In genomic region chr4:172998527-172999469, GRCh38 we compare ENCODE assay signal across 1 cellular context.
TF ChIP-seq lines count a peak whose summit lies in the region.

No MANE protein-coding gene starts in this region.

TF ChIP-seq in K562, 482 proteins besides CTCF, POLR2A, EP300 and RAD21 (continued from another document):
- TF ChIP-seq CREB1 (IDR thresholded peaks at IDR 0.05), result peak; percentile 73
- TF ChIP-seq CREB1 (CRISPR knock-in tag; IDR thresholded peaks at IDR 0.05), result peak; percentile 37; the same call in 1 of the 2 replicates
- no peak for TF ChIP-seq POU5F1 (IDR thresholded peaks at IDR 0.05; ENCODE audit: borderline replicate concordance, low read depth, low read length, partially characterized antibody)
- no peak for TF ChIP-seq RFX1 (IDR thresholded peaks at IDR 0.05)
- peak; percentile 78 for TF ChIP-seq MAX (CRISPR knock-in tag; IDR thresholded peaks at IDR 0.05)
- TF ChIP-seq ATF3 (IDR thresholded peaks at IDR 0.05), result peak; percentile 89
- 0 out of 2 replicates have a peak, but pooled peaks have one; percentile 37 for TF ChIP-seq ATF3 (CRISPR knock-in tag; conservative IDR thresholded peaks at IDR 0.05)
- TF ChIP-seq KLF1 (tag; IDR thresholded peaks at IDR 0.05), result no peak
- no peak for TF ChIP-seq HBP1 (CRISPR knock-in tag; IDR thresholded peaks at IDR 0.05)
- TF ChIP-seq HLTF (IDR thresholded peaks at IDR 0.05), result peak; percentile 83
- peak; percentile 88 for TF ChIP-seq MYC (IDR thresholded peaks at IDR 0.05; ENCODE audit: low read depth, low read length)
- no peak for TF ChIP-seq MYC (CRISPR knock-in tag; IDR thresholded peaks at IDR 0.05; ENCODE audit: borderline replicate concordance, low read depth)
- TF ChIP-seq U2AF2 (optimal IDR thresholded peaks at IDR 0.05; ENCODE audit: low read depth, low read length), result no peak
- peak; percentile 73; the same call in 1 of the 2 replicates for TF ChIP-seq RNF2 (IDR thresholded peaks at IDR 0.05)
- peak; percentile 86; the same call in 1 of the 2 replicates for TF ChIP-seq PHF21A (IDR thresholded peaks at IDR 0.05; ENCODE audit: borderline replicate concordance, low read depth)
- no peak for TF ChIP-seq ASH1L (IDR thresholded peaks at IDR 0.05; ENCODE audit: borderline replicate concordance, low read depth, partially characterized antibody)
- peak; percentile 46; the same call in 1 of the 2 replicates for TF ChIP-seq HES1 (IDR thresholded peaks at IDR 0.05; ENCODE audit: low read depth)
- peak in 1 of 2 experiments; percentile 40 for TF ChIP-seq AFF1 (IDR thresholded peaks at IDR 0.05; ENCODE audit: low read depth in 1 of 2, partially characterized antibody in 2 of 2)
- peak; percentile 93 for TF ChIP-seq STAT5A (IDR thresholded peaks at IDR 0.05; ENCODE audit: borderline replicate concordance, low read length)
- TF ChIP-seq ZNF184 (CRISPR knock-in tag; IDR thresholded peaks at IDR 0.05), result no peak
- no peak for TF ChIP-seq ZNF146 (CRISPR knock-in tag; IDR thresholded peaks at IDR 0.05; ENCODE audit: unreplicated experiment)
- TF ChIP-seq HDAC6 (IDR thresholded peaks at IDR 0.05; ENCODE audit: low read depth, low read length), result no peak
- no peak for TF ChIP-seq FOXP1 (CRISPR knock-in tag; IDR thresholded peaks at IDR 0.05)
- no peak for TF ChIP-seq EWSR1 (IDR thresholded peaks at IDR 0.05; ENCODE audit: borderline replicate concordance, low read depth, partially characterized antibody)
- TF ChIP-seq ZNF561 (CRISPR knock-in tag; conservative IDR thresholded peaks at IDR 0.05), result no peak
- TF ChIP-seq DEAF1 (CRISPR knock-in tag; IDR thresholded peaks at IDR 0.05), result no peak
- TF ChIP-seq ATF2 (CRISPR knock-in tag; IDR thresholded peaks at IDR 0.05), result no peak
- TF ChIP-seq LARP7 (IDR thresholded peaks at IDR 0.05), result peak; percentile 33; the same call in 1 of the 2 replicates
- TF ChIP-seq ZNF445 (CRISPR knock-in tag; IDR thresholded peaks at IDR 0.05; ENCODE audit: low read depth), result peak; percentile 48; the same call in 1 of the 2 replicates
- no peak for TF ChIP-seq ZNF668 (CRISPR knock-in tag; IDR thresholded peaks at IDR 0.05)
- no peak for TF ChIP-seq ZNF282 (CRISPR knock-in tag; IDR thresholded peaks at IDR 0.05)
- TF ChIP-seq HDAC8 (tag; IDR thresholded peaks at IDR 0.05), result no peak
- TF ChIP-seq MAZ (CRISPR knock-in tag; conservative IDR thresholded peaks at IDR 0.05 in 1 of 2, IDR thresholded peaks at IDR 0.05 in 1 of 2), result peak; percentile 77 to 90
- peak; percentile 11; the same call in 1 of the 2 replicates for TF ChIP-seq SMARCA5 (IDR thresholded peaks at IDR 0.05)
- TF ChIP-seq ZNF212 (CRISPR knock-in tag; IDR thresholded peaks at IDR 0.05), result no peak
- TF ChIP-seq ZNF239 (CRISPR knock-in tag; IDR thresholded peaks at IDR 0.05), result peak; percentile 68
- TF ChIP-seq ELF2 (CRISPR knock-in tag; IDR thresholded peaks at IDR 0.05), result 0 out of 2 replicates have a peak, but pooled peaks have one; percentile 46
- TF ChIP-seq ZFX (CRISPR knock-in tag; IDR thresholded peaks at IDR 0.05), result peak; percentile 17; the same call in 1 of the 2 replicates
- TF ChIP-seq HSF4 (CRISPR knock-in tag; IDR thresholded peaks at IDR 0.05; ENCODE audit: borderline replicate concordance), result no peak
- no peak; the same call in none of the 2 replicates for TF ChIP-seq ZNF75A (CRISPR knock-in tag; IDR thresholded peaks at IDR 0.05)
- TF ChIP-seq ZZZ3 (IDR thresholded peaks at IDR 0.05), result no peak
- peak; percentile 23 to 70; a peak in 2 of 4 replicates for TF ChIP-seq MLLT1 (IDR thresholded peaks at IDR 0.05)
- TF ChIP-seq USF1 (CRISPR knock-in tag; IDR thresholded peaks at IDR 0.05), result peak; percentile 69
- TF ChIP-seq MEF2D (tag; conservative IDR thresholded peaks at IDR 0.05; ENCODE audit: low read depth), result peak; percentile 45; the same call in 1 of the 2 replicates
TF ChIP-seq in K562: peak in this region for 168.
